19 cellular contexts compared by ENCODE assay signal in genomic region chr20:889932-890463, GRCh38. TPM values are rescaled to one million over a fixed set of nuclear protein-coding genes. Genes with fewer than 3 reads are reported as not detected.
"Had no signal": no experiment of that assay in that cellular context is flagged by ENCODE, and none has a peak within 500 bp of the region (broad histone marks: within the 10 kb centered on the region; RNA-seq: fewer than 3 reads in every experiment).

No MANE protein-coding gene starts in this region.

- H3K27ac Mint-ChIP-seq: naive B cell, nephron, type B pancreatic cell had no signal

- H3K27me3 ChIP-seq: colonic mucosa, vagina had no signal

- H3K9me3 Mint-ChIP-seq: naive B cell, nephron, type B pancreatic cell had no signal

- H3K4me3 ChIP-seq: colonic mucosa, esophagus squamous epithelium, vagina had no signal

- H3K36me3 Mint-ChIP-seq: type B pancreatic cell had no signal

- H3K27ac ChIP-seq: colonic mucosa, vagina had no signal

- H3K9me3 ChIP-seq: colonic mucosa, esophagus squamous epithelium, vagina had no signal

- DNase-seq: colonic mucosa; dermis blood vessel endothelial cell; esophagus squamous epithelium; foreskin fibroblast; left colon; left ventricle myocardium superior; mesendoderm; naive B cell; occipital lobe; stimulated activated CD4-positive, alpha-beta T cell treated with anti-CD3 and anti-CD28 coated beads, Interleukin-2, amount 100 ng/mL, for 24 hours; stimulated activated CD4-positive, alpha-beta T cell treated with anti-CD3 and anti-CD28 coated beads, Interleukin-4, amount 100 ng/mL, for 4 hours; stimulated activated naive B cell treated with anti-CD40 and anti-IgM and Interleukin-4, amounts not matched to agents 10 μg/mL and 1 μg/mL and 100 μg/mL, for 72 hours had no signal

- H3K36me3 ChIP-seq: colonic mucosa, esophagus squamous epithelium, vagina had no signal

- H3K4me3 Mint-ChIP-seq: naive B cell; nephron; stimulated activated naive B cell treated with anti-CD40 and anti-IgM and Interleukin-4, amounts not matched to agents 10 μg/mL and 1 μg/mL and 100 μg/mL, for 72 hours; type B pancreatic cell had no signal

- H3K4me1 ChIP-seq: colonic mucosa had no signal

RNA-seq across cellular contexts. Expression of gene ANGPT4, which starts 26.1 kb away (rescaled TPM):
- total RNA-seq: dermis blood vessel endothelial cell, epithelial cell of proximal tubule, kidney epithelial cell, left colon, lung microvascular endothelial cell, occipital lobe, pulmonary artery endothelial cell had no signal
